In genomic region chr5:108983456-108984092, GRCh38 we compare ENCODE assay signal across 19 cellular contexts.
A peak's percentile ranks its signal among the peaks of the same experiment; 100 is the strongest.
DNase-seq lines count a peak whose midpoint lies in the region; ATAC-seq and TF ChIP-seq lines count a peak whose summit lies in the region.
"Had no signal": no experiment of that assay in that cellular context is flagged by ENCODE, and none has a peak within 500 bp of the region (broad histone marks: within the 10 kb centered on the region; RNA-seq: fewer than 3 reads in every experiment).

No MANE protein-coding gene starts in this region.

- ATAC-seq in GM21576 (IDR thresholded peaks at IDR 0.05; ENCODE audit: unreplicated experiment): peak; percentile 49
- peak; percentile 36 for ATAC-seq in foreskin keratinocyte
- ATAC-seq in HG03460 (IDR thresholded peaks at IDR 0.05; ENCODE audit: unreplicated experiment): no peak
- ATAC-seq: activated naive CD4-positive, alpha-beta T cell treated with anti-CD3 and anti-CD28 coated beads, Interleukin-2, amount 50 U/mL, for 72 hours; body of pancreas had no signal

- H3K4me1 ChIP-seq in foreskin keratinocyte: no peaks in the 10 kb centered on the region
- H3K4me1 ChIP-seq: body of pancreas, right atrium auricular region, stomach had no signal

- no peak for TF ChIP-seq CTCF in foreskin keratinocyte (conservative IDR thresholded peaks at IDR 0.05)

- no peaks in the 10 kb centered on the region for H3K27me3 ChIP-seq in foreskin keratinocyte
- H3K27me3 ChIP-seq: body of pancreas, right atrium auricular region, stomach had no signal

- H3K27ac ChIP-seq in foreskin keratinocyte: no peak overlapping the region
- H3K27ac ChIP-seq: body of pancreas, right atrium auricular region, stomach, VCaP had no signal

- DNase-seq in AG08395 (ENCODE audit: low spot score) (peak; percentile 3), RKO (ENCODE audit: low spot score) (peak; percentile 22), foreskin keratinocyte (peak in 1 of 2 donors; percentile 43), LoVo (ENCODE audit: low spot score) (no peak), NCI-H446 treated with DMSO at 0.1 percent for 48 hours (lab: John Stamatoyannopoulos, UW) (no peak), NCI-H187 (lab: John Stamatoyannopoulos, UW) (no peak)
- DNase-seq: activated CD4-positive, alpha-beta T cell treated with anti-CD3 and anti-CD28 coated beads, Interleukin-2, amount 10 ng/mL, durations not matched to agents 24 days and 14 days; body of pancreas; effector CD4-positive, alpha-beta T cell; GDM1; NCI-H2107; SK-N-SH; stomach; T-helper 2 cell had no signal

Comparison
In these comparisons a context has a peak if more than half of its experiments do, and no peak if none do; other contexts are left out.
1. DNase-seq: peak in AG08395 (single experiment) and RKO (single experiment); none in LoVo (single experiment), NCI-H446 treated with DMSO at 0.1 percent for 48 hours (single experiment) and NCI-H187 (0 of 2).